1 cellular context compared by ENCODE assay signal in genomic region chrX:140480765-140481164, GRCh38.
TF ChIP-seq lines count a peak whose summit lies in the region.

No MANE protein-coding gene starts in this region.

TF ChIP-seq in HEK293, 187 proteins besides CTCF, POLR2A, EP300 and RAD21 (continued from another document):
- peak; percentile 86 for TF ChIP-seq PRDM10 (tag by site-specific recombination; IDR thresholded peaks at IDR 0.05)
- no peak for TF ChIP-seq ZSCAN4 (tag by site-specific recombination; IDR thresholded peaks at IDR 0.05)
- no peak for TF ChIP-seq ZNF585B (tag by site-specific recombination; IDR thresholded peaks at IDR 0.05)
- no peak for TF ChIP-seq ZNF837 (tag by site-specific recombination; IDR thresholded peaks at IDR 0.05)
- no peak for TF ChIP-seq ZNF404 (tag by site-specific recombination; IDR thresholded peaks at IDR 0.05)
- peak; percentile 66 for TF ChIP-seq ZNF341 (tag by site-specific recombination; IDR thresholded peaks at IDR 0.05; ENCODE audit: low read depth)
- TF ChIP-seq ZNF274 (IDR thresholded peaks at IDR 0.05; ENCODE audit: low read length): no peak
- TF ChIP-seq ZNF274 (tag by site-specific recombination; IDR thresholded peaks at IDR 0.05; ENCODE audit: borderline replicate concordance): no peak
